ENCODE assay signal across 8 cellular contexts in the genomic region with DNA sequence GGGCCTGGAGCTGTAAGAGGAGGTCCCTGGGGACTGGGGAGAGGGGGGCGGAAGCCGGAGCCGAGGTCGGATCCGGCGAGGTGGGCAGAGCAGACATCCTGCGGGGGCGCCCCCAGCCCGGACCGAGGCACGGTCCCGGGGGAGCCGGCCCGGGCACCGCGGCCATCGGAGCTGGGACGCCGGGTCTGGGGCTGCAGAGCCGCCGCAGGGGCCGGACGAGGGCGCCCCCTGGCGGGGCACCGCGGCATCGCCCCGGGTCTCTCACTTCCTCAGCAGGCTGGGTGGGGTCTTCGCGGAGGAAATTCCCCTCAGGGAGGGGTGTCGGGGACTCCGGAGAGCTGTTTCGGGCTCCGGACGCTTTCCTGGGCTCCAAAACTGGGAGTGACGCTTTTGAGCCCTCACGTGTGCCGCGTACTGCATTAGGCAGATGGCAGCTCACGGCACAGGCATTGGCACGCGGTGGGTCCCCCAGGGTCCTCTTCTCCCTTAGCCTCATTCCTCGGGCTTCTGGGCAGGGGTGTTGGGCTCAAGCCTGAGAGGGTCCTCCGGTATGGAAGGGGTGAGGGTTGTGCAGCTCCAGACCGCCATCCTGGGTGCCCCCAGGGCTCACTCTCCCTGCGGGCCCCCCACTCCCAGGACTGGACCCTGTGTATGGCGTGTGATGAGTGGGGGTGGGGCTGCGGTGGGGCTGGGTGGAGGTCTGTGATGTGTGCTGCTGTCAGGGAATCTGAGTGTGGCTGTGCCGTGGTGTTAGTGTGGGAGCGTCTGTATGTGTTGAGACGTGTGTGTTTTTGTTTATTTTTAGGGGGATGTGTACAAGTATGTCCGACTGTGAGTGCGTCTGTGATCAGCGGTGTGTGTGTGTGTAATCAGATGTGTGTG. TPM values are rescaled to one million over a fixed set of nuclear protein-coding genes. Genes with fewer than 3 reads are reported as not detected.
A peak's percentile ranks its signal among the peaks of the same experiment; 100 is the strongest.
DNase-seq lines count a peak whose midpoint lies in the region; ATAC-seq, FAIRE-seq and TF ChIP-seq lines count a peak whose summit lies in the region.

No MANE protein-coding gene starts in this region.

- no peaks in the 10 kb centered on the region for H3K36me3 Mint-ChIP-seq in brain

- no peaks in the 10 kb centered on the region for H3K79me2 ChIP-seq in ACC112 (ENCODE audit: control insufficient read depth, insufficient read depth, low read length, unreplicated experiment)

- no peak overlapping the region for H3K27ac ChIP-seq in ACC112 (ENCODE audit: low read depth, low read length)
- no peak overlapping the region for H3K27ac ChIP-seq in RWPE2 (ENCODE audit: poor library complexity, severe bottlenecking)
- no peak overlapping the region for H3K27ac ChIP-seq in kidney (ENCODE audit: low read depth in 2 of 2, low read length in 2 of 2)

- DNase-seq in GM13977 (ENCODE audit: low spot score) (peak; percentile 91), RWPE2 (ENCODE audit: low spot score) (no peak), kidney (no peak), inferior parietal cortex (ENCODE audit: extremely low spot score) (no peak)
- DNase-seq in stimulated activated CD4-positive, alpha-beta T cell treated with anti-CD3 and anti-CD28 coated beads, Interleukin-4, amount 100 ng/mL, for 24 hours: peak; percentile 33

- peaks cover 29% of the 10 kb centered on the region for H3K27me3 Mint-ChIP-seq in brain

- H3K27me3 ChIP-seq in ACC112 (ENCODE audit: insufficient read depth, low read length) (peaks cover 13% of the 10 kb centered on the region), RWPE2 (ENCODE audit: insufficient read depth, poor library complexity, severe bottlenecking) (peaks cover 11% of the 10 kb centered on the region)

- no peak for FAIRE-seq in kidney (lab: Jason Lieb, UNC)

- H3K36me3 ChIP-seq in ACC112 (ENCODE audit: insufficient read depth, low read length): no peaks in the 10 kb centered on the region
- H3K36me3 ChIP-seq in RWPE2 (ENCODE audit: low read depth): no peaks in the 10 kb centered on the region
- H3K36me3 ChIP-seq in kidney (ENCODE audit: control insufficient read depth in 1 of 2, insufficient read depth in 2 of 2, low read length in 2 of 2): no peaks in the 10 kb centered on the region

- H3K4me1 ChIP-seq in ACC112 (ENCODE audit: control insufficient read depth, insufficient read depth, low read length, unreplicated experiment) (peaks cover 15% of the 10 kb centered on the region), RWPE2 (ENCODE audit: insufficient read depth, poor library complexity, severe bottlenecking) (no peaks in the 10 kb centered on the region), kidney (ENCODE audit: control insufficient read depth in 1 of 2, insufficient read depth in 1 of 2, low read depth in 1 of 2, low read length in 2 of 2) (peaks cover 0 to 6% of the 10 kb centered on the region in 2 donors)

- TF ChIP-seq CTCF in GM13977 (IDR thresholded peaks at IDR 0.05; ENCODE audit: extremely low read depth, insufficient read depth, missing control alignments): peak; percentile 90
- TF ChIP-seq CTCF in RWPE2 (IDR thresholded peaks at IDR 0.05; ENCODE audit: poor library complexity, severe bottlenecking): peak; percentile 76
- TF ChIP-seq CTCF in brain (conservative IDR thresholded peaks at IDR 0.05): peak; percentile 82 to 97
- TF ChIP-seq CTCF in kidney (IDR thresholded peaks at IDR 0.05; ENCODE audit: borderline replicate concordance, extremely low read depth, insufficient read depth): peak; percentile 72

- intact Hi-C loops in kidney (cut with DNase I): loop anchor here (10.0 kb wide), 1 partner anchor 496 kb away; no protein-coding TSS in a partner anchor

- H3K9me3 Mint-ChIP-seq in brain: peaks cover 0 to 4% (median 0%) of the 10 kb centered on the region in 5 experiments

- H3K4me1 Mint-ChIP-seq in brain: peaks cover 6% of the 10 kb centered on the region

- no peak for ATAC-seq in RWPE2 (ENCODE audit: low read depth)
- no peak for ATAC-seq in GM21390 (IDR thresholded peaks at IDR 0.05; ENCODE audit: unreplicated experiment)

- H3K4me3 ChIP-seq in ACC112 (ENCODE audit: low read depth, low read length) (peak overlapping the region; percentile 72), RWPE2 (ENCODE audit: severe bottlenecking) (peak overlapping the region; percentile 9), kidney (ENCODE audit: low read length in 2 of 2) (peak overlapping the region; percentile 50 to 55)

- no peak overlapping the region for H3K9ac ChIP-seq in kidney (ENCODE audit: low read length in 2 of 2)

- H2AFZ ChIP-seq in ACC112 (ENCODE audit: low read length, unreplicated experiment): peak overlapping the region; percentile 31

- peak overlapping the region; percentile 7 to 69 (median 50) for H3K4me3 Mint-ChIP-seq in brain

- H3K9me3 ChIP-seq in RWPE2 (ENCODE audit: severe bottlenecking) (no peaks in the 10 kb centered on the region), kidney (ENCODE audit: control insufficient read depth in 1 of 2, low read length in 2 of 2) (no peaks in the 10 kb centered on the region)

- in situ Hi-C loops in GM13977 (cut with MboI; ENCODE audit: low pct_unique_long_range_greater_than_20kb, low sequenced_read_pairs, unreplicated experiment): no loop called here

- peak overlapping the region in 3 of 5 experiments; percentile 33 to 57 (median 55) for H3K27ac Mint-ChIP-seq in brain

RNA-seq across cellular contexts. Expression of gene LHX2, which starts 29.6 kb away (rescaled TPM):
- polyA plus RNA-seq in brain (ENCODE audit: insufficient read depth, low read depth, low replicate concordance) (283 TPM), kidney (ENCODE audit: insufficient read depth, low read depth, low replicate concordance) (not detected)
- total RNA-seq in kidney: not detected

Comparison
In these comparisons a context has a peak if more than half of its experiments do, and no peak if none do; other contexts are left out.
1. H3K4me3 ChIP-seq: peak in every context shown above with its lines; median percentile 72 in ACC112; 52 in kidney; 9 in RWPE2.
2. DNase-seq: peak in GM13977 (single experiment) and stimulated activated CD4-positive, alpha-beta T cell treated with anti-CD3 and anti-CD28 coated beads, Interleukin-4, amount 100 ng/mL, for 24 hours (single experiment); none in RWPE2 (single experiment), kidney (single experiment) and inferior parietal cortex (single experiment).
3. RNA of gene LHX2, which starts 29.6 kb away (polyA plus RNA-seq): 283 TPM in brain (single experiment); not detected in kidney (single experiment); every median in the first group is over 100 times any median in the second.
4. Peak in every context shown above with its lines, with median percentiles within 50 percentile points of each other: CTCF ChIP-seq.